ENCODE assay signal across 8 cellular contexts in genomic region chr5:33423018-33423630, GRCh38. TPM values are rescaled to one million over a fixed set of nuclear protein-coding genes. Genes with fewer than 3 reads are reported as not detected.
DNase-seq lines count a peak whose midpoint lies in the region; ATAC-seq and TF ChIP-seq lines count a peak whose summit lies in the region.

No MANE protein-coding gene starts in this region.

- H3K9me3 ChIP-seq in smooth muscle cell (replicated peaks; ENCODE audit: low read depth), result no peaks in the 10 kb centered on the region

- 18% methylated on average over 3 of the region's 3 CpGs for WGBS in smooth muscle cell (ENCODE audit: low lambda C conversion rate)

- no peaks in the 10 kb centered on the region for H3F3A ChIP-seq in smooth muscle cell (ENCODE audit: low read depth)

- no peaks in the 10 kb centered on the region for H3K79me2 ChIP-seq in smooth muscle cell (ENCODE audit: low read depth)

- no peaks in the 10 kb centered on the region for H3K27me3 ChIP-seq in smooth muscle cell (ENCODE audit: low read depth)

- no peak overlapping the region for H3K27ac ChIP-seq in smooth muscle cell (ENCODE audit: low read depth)

- H3K9ac ChIP-seq in smooth muscle cell (ENCODE audit: low read depth), result no peak overlapping the region

- H3K4me1 ChIP-seq in smooth muscle cell (ENCODE audit: low read depth), result no peaks in the 10 kb centered on the region

- TF ChIP-seq CTCF in epithelial cell of proximal tubule (conservative IDR thresholded peaks at IDR 0.05; ENCODE audit: low read depth, low read length), result peak; percentile 38
- TF ChIP-seq CTCF in smooth muscle cell (IDR thresholded peaks at IDR 0.05; ENCODE audit: borderline replicate concordance, insufficient read depth, poor library complexity, severe bottlenecking), result peak; percentile 57

- H4K20me1 ChIP-seq in smooth muscle cell (ENCODE audit: low read depth), result no peaks in the 10 kb centered on the region

- peak overlapping the region; percentile 9 for H3K4me2 ChIP-seq in smooth muscle cell

- no peak overlapping the region for H3K4me3 ChIP-seq in epithelial cell of proximal tubule (ENCODE audit: low read depth, low read length)
- no peak overlapping the region for H3K4me3 ChIP-seq in smooth muscle cell

- DNase-seq in NOMO-1 (lab: John Stamatoyannopoulos, UW; ENCODE audit: unreplicated experiment in 2 of 2) (peak; percentile 15 to 66), NOMO-1 treated with dmso at 0.1 percent for 144 hours (lab: John Stamatoyannopoulos, UW; ENCODE audit: unreplicated experiment) (no peak), NOMO-1 treated with DMSO at 0.1 percent for 48 hours (lab: John Stamatoyannopoulos, UW; ENCODE audit: unreplicated experiment) (peak; percentile 56), epithelial cell of proximal tubule (ENCODE audit: low read depth) (no peak), smooth muscle cell (lab: John Stamatoyannopoulos, UW; ENCODE audit: unreplicated experiment) (no peak), iPS-NIHi7 (ENCODE audit: extremely low spot score) (no peak)
- DNase-seq in stimulated activated CD4-positive, alpha-beta T cell treated with anti-CD3 and anti-CD28 coated beads, Interleukin-2, amount 100 ng/mL, for 48 hours, result no peak

- no peak for ATAC-seq in HG03039 (IDR thresholded peaks at IDR 0.05; ENCODE audit: unreplicated experiment)

- no peak overlapping the region for H2AFZ ChIP-seq in smooth muscle cell (ENCODE audit: low read depth)

- H3K36me3 ChIP-seq in smooth muscle cell (ENCODE audit: low read depth), result no peaks in the 10 kb centered on the region

RNA-seq across cellular contexts. Expression of gene TARS1, which starts 17.6 kb away (rescaled TPM):
- total RNA-seq in epithelial cell of proximal tubule (182 and 266 TPM in 2 replicates), smooth muscle cell (217 and 226 TPM in 2 replicates)
- 120 and 126 TPM in 2 replicates for polyA plus RNA-seq in smooth muscle cell

Comparison
In these comparisons a context has a peak if more than half of its experiments do, and no peak if none do; other contexts are left out.
1. DNase-seq: peak in NOMO-1 (2 of 2) and NOMO-1 treated with DMSO at 0.1 percent for 48 hours (single experiment); none in NOMO-1 treated with dmso at 0.1 percent for 144 hours (single experiment), epithelial cell of proximal tubule (single experiment), smooth muscle cell (single experiment), iPS-NIHi7 (single experiment) and stimulated activated CD4-positive, alpha-beta T cell treated with anti-CD3 and anti-CD28 coated beads, Interleukin-2, amount 100 ng/mL, for 48 hours (0 of 2).